In the genomic region with DNA sequence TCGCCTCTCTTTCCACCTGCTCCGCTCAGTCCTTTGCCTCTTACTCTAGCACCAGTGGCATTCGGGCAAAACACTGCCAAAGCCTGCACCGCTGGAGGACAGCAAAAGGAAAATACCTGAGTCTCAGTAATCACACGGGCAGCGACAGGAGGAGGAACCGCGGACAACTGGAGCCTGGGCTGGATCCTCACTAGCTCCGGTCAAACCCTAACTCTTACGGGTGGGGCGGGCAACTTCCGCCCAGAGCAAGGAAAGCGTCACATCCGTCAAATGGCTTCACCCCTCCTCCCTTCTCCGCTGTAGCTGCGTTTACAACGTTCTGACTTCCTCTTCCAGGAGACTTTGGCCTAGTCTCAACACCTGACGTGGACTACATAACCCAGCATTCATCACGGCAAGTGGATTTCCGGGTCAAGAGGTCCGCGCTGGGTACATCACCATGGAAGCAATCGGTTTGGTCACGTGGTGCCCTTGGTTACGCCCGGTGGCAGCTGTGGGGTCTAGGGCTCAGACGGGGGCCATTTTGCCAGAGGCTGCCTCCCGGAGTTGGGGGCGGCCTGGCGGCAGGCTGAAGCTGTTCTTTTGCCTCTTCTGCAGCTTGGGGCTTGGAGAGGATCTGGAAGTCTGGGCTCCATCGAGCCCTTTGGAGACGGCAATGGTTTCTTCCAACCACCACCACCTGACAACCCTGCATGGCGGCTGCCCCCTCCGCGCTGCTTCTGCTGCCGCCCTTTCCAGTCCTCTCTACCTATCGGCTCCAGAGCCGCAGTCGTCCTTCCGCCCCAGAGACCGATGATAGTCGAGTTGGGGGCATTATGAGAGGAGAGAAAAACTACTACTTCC, we compare ENCODE assay signal across 8 cellular contexts. TPM values are rescaled to one million over a fixed set of nuclear protein-coding genes. Genes with fewer than 3 reads are reported as not detected.
DNase-seq lines count a peak whose midpoint lies in the region; ATAC-seq and TF ChIP-seq lines count a peak whose summit lies in the region.

A gene with protein sequence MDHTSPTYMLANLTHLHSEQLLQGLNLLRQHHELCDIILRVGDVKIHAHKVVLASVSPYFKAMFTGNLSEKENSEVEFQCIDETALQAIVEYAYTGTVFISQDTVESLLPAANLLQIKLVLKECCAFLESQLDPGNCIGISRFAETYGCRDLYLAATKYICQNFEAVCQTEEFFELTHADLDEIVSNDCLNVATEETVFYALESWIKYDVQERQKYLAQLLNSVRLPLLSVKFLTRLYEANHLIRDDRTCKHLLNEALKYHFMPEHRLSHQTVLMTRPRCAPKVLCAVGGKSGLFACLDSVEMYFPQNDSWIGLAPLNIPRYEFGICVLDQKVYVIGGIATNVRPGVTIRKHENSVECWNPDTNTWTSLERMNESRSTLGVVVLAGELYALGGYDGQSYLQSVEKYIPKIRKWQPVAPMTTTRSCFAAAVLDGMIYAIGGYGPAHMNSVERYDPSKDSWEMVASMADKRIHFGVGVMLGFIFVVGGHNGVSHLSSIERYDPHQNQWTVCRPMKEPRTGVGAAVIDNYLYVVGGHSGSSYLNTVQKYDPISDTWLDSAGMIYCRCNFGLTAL (minus strand): TSS at position 218 of the 843 bp plus-strand sequence. CDS start 16,019 bp downstream, outside the sequence.
A gene with protein sequence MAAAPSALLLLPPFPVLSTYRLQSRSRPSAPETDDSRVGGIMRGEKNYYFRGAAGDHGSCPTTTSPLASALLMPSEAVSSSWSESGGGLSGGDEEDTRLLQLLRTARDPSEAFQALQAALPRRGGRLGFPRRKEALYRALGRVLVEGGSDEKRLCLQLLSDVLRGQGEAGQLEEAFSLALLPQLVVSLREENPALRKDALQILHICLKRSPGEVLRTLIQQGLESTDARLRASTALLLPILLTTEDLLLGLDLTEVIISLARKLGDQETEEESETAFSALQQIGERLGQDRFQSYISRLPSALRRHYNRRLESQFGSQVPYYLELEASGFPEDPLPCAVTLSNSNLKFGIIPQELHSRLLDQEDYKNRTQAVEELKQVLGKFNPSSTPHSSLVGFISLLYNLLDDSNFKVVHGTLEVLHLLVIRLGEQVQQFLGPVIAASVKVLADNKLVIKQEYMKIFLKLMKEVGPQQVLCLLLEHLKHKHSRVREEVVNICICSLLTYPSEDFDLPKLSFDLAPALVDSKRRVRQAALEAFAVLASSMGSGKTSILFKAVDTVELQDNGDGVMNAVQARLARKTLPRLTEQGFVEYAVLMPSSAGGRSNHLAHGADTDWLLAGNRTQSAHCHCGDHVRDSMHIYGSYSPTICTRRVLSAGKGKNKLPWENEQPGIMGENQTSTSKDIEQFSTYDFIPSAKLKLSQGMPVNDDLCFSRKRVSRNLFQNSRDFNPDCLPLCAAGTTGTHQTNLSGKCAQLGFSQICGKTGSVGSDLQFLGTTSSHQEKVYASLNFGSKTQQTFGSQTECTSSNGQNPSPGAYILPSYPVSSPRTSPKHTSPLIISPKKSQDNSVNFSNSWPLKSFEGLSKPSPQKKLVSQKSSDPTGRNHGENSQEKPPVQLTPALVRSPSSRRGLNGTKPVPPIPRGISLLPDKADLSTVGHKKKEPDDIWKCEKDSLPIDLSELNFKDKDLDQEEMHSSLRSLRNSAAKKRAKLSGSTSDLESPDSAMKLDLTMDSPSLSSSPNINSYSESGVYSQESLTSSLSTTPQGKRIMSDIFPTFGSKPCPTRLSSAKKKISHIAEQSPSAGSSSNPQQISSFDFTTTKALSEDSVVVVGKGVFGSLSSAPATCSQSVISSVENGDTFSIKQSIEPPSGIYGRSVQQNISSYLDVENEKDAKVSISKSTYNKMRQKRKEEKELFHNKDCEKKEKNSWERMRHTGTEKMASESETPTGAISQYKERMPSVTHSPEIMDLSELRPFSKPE (N-terminal part only) (plus strand): TSS at position 461 of the 843 bp plus-strand sequence. CDS start 232 bp downstream, at position 693.

- H3K27ac ChIP-seq in AG04450 (ENCODE audit: low read depth, low read length) (peak within 1 kb of the TSS; percentile 92), WERI-Rb-1 (peak within 1 kb of the TSS; percentile 83)

- no peaks in the 10 kb centered on the region; the same call in 1 of the 2 replicates for H3K36me3 ChIP-seq in WERI-Rb-1

- peaks cover 9 to 16% (median 11%) of the 10 kb centered on the region in 3 donors for H3K36me3 Mint-ChIP-seq in immature natural killer cell

- peaks cover 6 to 21% (median 14%) of the 10 kb centered on the region in 6 donors for H3K9me3 Mint-ChIP-seq in immature natural killer cell

- peak; percentile 94 for ATAC-seq in GM18907 (IDR thresholded peaks at IDR 0.05; ENCODE audit: unreplicated experiment)
- ATAC-seq in HG03139 (IDR thresholded peaks at IDR 0.05; ENCODE audit: unreplicated experiment), result peak; percentile 91

- H3K4me3 Mint-ChIP-seq in immature natural killer cell, result no peak within 1 kb of the TSS

- H3K4me3 ChIP-seq in AG04450 (ENCODE audit: low read depth, low read length) (peak within 1 kb of the TSS; percentile 98), WERI-Rb-1 (ENCODE audit: low read depth, low read length) (peak within 1 kb of the TSS; percentile 68), cardiac fibroblast (replicated peaks in 1 of 2; ENCODE audit: low read depth in 2 of 2, low read length in 2 of 2) (peak within 1 kb of the TSS; percentile 78 to 87)

- H3K27me3 Mint-ChIP-seq in immature natural killer cell (ENCODE audit: low read depth in 3 of 3), result no peaks in the 10 kb centered on the region

- H3K27ac Mint-ChIP-seq in immature natural killer cell, result no peak within 1 kb of the TSS

- H3K27me3 ChIP-seq in AG04450 (ENCODE audit: control insufficient read depth, insufficient read depth, low read length) (no peaks in the 10 kb centered on the region), WERI-Rb-1 (ENCODE audit: insufficient read depth, low read depth, severe bottlenecking) (no peaks in the 10 kb centered on the region)

- H3K9me3 ChIP-seq in AG04450 (ENCODE audit: control insufficient read depth, insufficient read depth, low read length) (no peaks in the 10 kb centered on the region), WERI-Rb-1 (ENCODE audit: severe bottlenecking) (peaks cover 20% of the 10 kb centered on the region)

- POLR2A ChIA-PET in AG04450 (lab: Yijun Ruan, JAX), result interaction anchor here (0.6 to 1.7 kb wide), 10 partner anchors 17 to 292 kb away, joined by 3 to 6 read pairs (median 4); a partner anchor contains a TSS

- CTCF ChIA-PET in AG04450 (lab: Charles Lee), result no interaction called here

- H3K4me1 Mint-ChIP-seq in immature natural killer cell, result peaks cover 6 to 26% of the 10 kb centered on the region in 2 donors

- no peak for TF ChIP-seq CTCF in AG04450 (IDR thresholded peaks at IDR 0.05; ENCODE audit: low read depth, low read length)
- TF ChIP-seq CTCF in WERI-Rb-1 (IDR thresholded peaks at IDR 0.05; ENCODE audit: low read depth, low read length), result no peak
- no peak for TF ChIP-seq CTCF in cardiac fibroblast (IDR thresholded peaks at IDR 0.05; ENCODE audit: low read depth, low read length)

- DNase-seq in AG04450 (ENCODE audit: low read depth, low spot score) (peak; percentile 100), NCI-H2196 treated with DMSO at 0.1 percent for 48 hours (lab: John Stamatoyannopoulos, UW; ENCODE audit: unreplicated experiment) (peak; percentile 99), WERI-Rb-1 (peak; percentile 96), cardiac fibroblast (ENCODE audit: low read depth in 2 of 2) (peak; percentile 100), immature natural killer cell (peak; percentile 97), smooth muscle cell of the brain vasculature (ENCODE audit: low read depth, low spot score) (peak; percentile 98)

RNA-seq across cellular contexts. Expression of the first gene that starts in this region (rescaled TPM):
- polyA plus RNA-seq in AG04450 (2011; rRNA removed) (4.8 and 5.9 TPM in 2 replicates), immature natural killer cell (10 to 100 TPM; 32.1 to 79.9 (median 36.3) TPM)
- 16.4 and 21.7 TPM in 2 replicates for polyA minus RNA-seq in AG04450 (2011; rRNA and poly(A)+ RNA removed)

RNA-seq across cellular contexts. Expression of the second gene that starts in this region (rescaled TPM):
- 8.3 and 13.2 TPM in 2 replicates for polyA plus RNA-seq in AG04450 (2011; rRNA removed)
- 16.9 and 27.0 TPM in 2 replicates for polyA minus RNA-seq in AG04450 (2011; rRNA and poly(A)+ RNA removed)
- 10 to 100 TPM in 2 of 3 donors, 1 to 10 TPM in 1; 9.4 to 13.0 (median 12.7) TPM for polyA plus RNA-seq in immature natural killer cell

Comparison
In these comparisons a context has a peak if more than half of its experiments do, and no peak if none do; other contexts are left out.
1. Peak in every context shown above with its lines: DNase-seq, ATAC-seq, H3K4me3 ChIP-seq and H3K27ac ChIP-seq.